ENCODE assay signal across 1 cellular context in the genomic region with DNA sequence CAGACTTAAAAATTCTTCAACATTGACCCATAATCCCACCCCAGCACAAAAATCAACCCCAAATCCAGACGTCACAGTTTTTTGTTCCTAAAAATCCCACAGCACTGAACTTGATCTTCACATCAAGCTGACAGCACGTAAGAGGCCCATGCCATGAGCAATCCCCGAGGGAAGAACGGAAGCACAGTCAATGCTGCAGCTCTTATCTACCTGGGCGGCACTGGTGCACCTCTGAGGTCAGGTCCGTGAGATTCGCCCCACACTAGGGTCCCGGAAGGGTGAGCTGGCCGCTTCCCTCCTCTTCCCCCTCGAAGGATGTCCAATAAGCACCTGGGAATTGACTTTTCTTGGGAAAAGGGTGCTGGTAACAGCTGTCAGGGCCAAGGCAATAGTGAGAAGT.
TF ChIP-seq lines count a peak whose summit lies in the region.

No MANE protein-coding gene starts in this region.

TF ChIP-seq in GM23338, 12 proteins besides CTCF, POLR2A, EP300 and RAD21 (continued from another document):
- TF ChIP-seq, protein P1, sequence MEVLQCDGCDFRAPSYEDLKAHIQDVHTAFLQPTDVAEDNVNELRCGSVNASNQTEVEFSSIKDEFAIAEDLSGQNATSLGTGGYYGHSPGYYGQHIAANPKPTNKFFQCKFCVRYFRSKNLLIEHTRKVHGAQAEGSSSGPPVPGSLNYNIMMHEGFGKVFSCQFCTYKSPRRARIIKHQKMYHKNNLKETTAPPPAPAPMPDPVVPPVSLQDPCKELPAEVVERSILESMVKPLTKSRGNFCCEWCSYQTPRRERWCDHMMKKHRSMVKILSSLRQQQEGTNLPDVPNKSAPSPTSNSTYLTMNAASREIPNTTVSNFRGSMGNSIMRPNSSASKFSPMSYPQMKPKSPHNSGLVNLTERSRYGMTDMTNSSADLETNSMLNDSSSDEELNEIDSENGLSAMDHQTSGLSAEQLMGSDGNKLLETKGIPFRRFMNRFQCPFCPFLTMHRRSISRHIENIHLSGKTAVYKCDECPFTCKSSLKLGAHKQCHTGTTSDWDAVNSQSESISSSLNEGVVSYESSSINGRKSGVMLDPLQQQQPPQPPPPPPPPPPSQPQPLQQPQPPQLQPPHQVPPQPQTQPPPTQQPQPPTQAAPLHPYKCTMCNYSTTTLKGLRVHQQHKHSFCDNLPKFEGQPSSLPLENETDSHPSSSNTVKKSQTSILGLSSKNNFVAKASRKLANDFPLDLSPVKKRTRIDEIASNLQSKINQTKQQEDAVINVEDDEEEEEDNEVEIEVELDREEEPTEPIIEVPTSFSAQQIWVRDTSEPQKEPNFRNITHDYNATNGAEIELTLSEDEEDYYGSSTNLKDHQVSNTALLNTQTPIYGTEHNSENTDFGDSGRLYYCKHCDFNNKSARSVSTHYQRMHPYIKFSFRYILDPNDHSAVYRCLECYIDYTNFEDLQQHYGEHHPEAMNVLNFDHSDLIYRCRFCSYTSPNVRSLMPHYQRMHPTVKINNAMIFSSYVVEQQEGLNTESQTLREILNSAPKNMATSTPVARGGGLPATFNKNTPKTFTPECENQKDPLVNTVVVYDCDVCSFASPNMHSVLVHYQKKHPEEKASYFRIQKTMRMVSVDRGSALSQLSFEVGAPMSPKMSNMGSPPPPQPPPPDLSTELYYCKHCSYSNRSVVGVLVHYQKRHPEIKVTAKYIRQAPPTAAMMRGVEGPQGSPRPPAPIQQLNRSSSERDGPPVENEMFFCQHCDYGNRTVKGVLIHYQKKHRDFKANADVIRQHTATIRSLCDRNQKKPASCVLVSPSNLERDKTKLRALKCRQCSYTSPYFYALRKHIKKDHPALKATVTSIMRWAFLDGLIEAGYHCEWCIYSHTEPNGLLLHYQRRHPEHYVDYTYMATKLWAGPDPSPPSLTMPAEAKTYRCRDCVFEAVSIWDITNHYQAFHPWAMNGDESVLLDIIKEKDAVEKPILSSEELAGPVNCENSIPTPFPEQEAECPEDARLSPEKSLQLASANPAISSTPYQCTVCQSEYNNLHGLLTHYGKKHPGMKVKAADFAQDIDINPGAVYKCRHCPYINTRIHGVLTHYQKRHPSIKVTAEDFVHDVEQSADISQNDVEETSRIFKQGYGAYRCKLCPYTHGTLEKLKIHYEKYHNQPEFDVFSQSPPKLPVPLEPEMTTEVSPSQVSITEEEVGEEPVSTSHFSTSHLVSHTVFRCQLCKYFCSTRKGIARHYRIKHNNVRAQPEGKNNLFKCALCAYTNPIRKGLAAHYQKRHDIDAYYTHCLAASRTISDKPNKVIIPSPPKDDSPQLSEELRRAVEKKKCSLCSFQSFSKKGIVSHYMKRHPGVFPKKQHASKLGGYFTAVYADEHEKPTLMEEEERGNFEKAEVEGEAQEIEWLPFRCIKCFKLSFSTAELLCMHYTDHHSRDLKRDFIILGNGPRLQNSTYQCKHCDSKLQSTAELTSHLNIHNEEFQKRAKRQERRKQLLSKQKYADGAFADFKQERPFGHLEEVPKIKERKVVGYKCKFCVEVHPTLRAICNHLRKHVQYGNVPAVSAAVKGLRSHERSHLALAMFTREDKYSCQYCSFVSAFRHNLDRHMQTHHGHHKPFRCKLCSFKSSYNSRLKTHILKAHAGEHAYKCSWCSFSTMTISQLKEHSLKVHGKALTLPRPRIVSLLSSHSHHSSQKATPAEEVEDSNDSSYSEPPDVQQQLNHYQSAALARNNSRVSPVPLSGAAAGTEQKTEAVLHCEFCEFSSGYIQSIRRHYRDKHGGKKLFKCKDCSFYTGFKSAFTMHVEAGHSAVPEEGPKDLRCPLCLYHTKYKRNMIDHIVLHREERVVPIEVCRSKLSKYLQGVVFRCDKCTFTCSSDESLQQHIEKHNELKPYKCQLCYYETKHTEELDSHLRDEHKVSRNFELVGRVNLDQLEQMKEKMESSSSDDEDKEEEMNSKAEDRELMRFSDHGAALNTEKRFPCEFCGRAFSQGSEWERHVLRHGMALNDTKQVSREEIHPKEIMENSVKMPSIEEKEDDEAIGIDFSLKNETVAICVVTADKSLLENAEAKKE (CRISPR knock-in tag; IDR thresholded peaks at IDR 0.05), result no peak
- TF ChIP-seq ZNF331 (CRISPR knock-in tag; IDR thresholded peaks at IDR 0.05; ENCODE audit: low read depth) (no peak), POLR2AphosphoS5 (IDR thresholded peaks at IDR 0.05; ENCODE audit: low read depth) (no peak), EZH2phosphoT487 (IDR thresholded peaks at IDR 0.05; ENCODE audit: unreplicated experiment) (no peak), JUNB (IDR thresholded peaks at IDR 0.05; ENCODE audit: unreplicated experiment) (no peak), ZNF114 (CRISPR knock-in tag; IDR thresholded peaks at IDR 0.05) (no peak), CREB1 (CRISPR knock-in tag; IDR thresholded peaks at IDR 0.05; ENCODE audit: low read depth) (no peak), STAT1 (IDR thresholded peaks at IDR 0.05; ENCODE audit: unreplicated experiment) (no peak)
- TF ChIP-seq, protein P2, sequence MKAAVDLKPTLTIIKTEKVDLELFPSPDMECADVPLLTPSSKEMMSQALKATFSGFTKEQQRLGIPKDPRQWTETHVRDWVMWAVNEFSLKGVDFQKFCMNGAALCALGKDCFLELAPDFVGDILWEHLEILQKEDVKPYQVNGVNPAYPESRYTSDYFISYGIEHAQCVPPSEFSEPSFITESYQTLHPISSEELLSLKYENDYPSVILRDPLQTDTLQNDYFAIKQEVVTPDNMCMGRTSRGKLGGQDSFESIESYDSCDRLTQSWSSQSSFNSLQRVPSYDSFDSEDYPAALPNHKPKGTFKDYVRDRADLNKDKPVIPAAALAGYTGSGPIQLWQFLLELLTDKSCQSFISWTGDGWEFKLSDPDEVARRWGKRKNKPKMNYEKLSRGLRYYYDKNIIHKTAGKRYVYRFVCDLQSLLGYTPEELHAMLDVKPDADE (IDR thresholded peaks at IDR 0.05), result no peak
